In the genomic region with DNA sequence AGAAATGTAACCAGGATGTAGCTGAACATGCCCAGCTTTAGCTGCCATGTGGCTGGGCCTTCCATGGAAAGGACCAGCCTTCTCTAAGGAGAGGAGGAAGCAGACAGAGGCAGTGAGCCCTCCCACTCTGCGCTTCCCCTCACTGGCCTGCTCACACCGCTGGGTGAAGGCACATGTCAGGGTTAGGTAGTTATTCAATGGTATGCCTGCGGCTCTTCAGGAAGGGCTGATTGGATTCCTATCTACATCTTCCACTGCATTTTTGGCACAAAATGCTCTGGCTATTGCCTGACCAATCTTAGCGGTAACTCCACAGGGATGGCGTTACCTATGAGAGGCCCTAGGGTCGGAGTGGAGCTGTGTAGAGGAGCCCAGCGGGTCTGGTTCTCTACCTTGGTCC, we compare ENCODE assay signal across 19 cellular contexts. TPM values are rescaled to one million over a fixed set of nuclear protein-coding genes. Genes with fewer than 3 reads are reported as not detected.
DNase-seq lines count a peak whose midpoint lies in the region; ATAC-seq and TF ChIP-seq lines count a peak whose summit lies in the region.
"Had no signal": no experiment of that assay in that cellular context is flagged by ENCODE, and none has a peak within 500 bp of the region (broad histone marks: within the 10 kb centered on the region; RNA-seq: fewer than 3 reads in every experiment).

No MANE protein-coding gene starts in this region.

- CTCF ChIA-PET in PC-9 (lab: Charles Lee) = no interaction called here

- BruUV-seq in PC-9 (replicated peaks; lab: Mats Ljungman, UMichigan) = no TSS peak

- H2AFZ ChIP-seq in ACC112 (ENCODE audit: low read length, unreplicated experiment) (no peak overlapping the region), PC-9 (no peak overlapping the region)

- POLR2A ChIA-PET in PC-9 (lab: Charles Lee; ENCODE audit: unreplicated experiment) = interaction anchor here (0.5 kb wide), 1 partner anchor 44 kb away, joined by 7 read pairs; no protein-coding TSS in a partner anchor

- no peaks in the 10 kb centered on the region for H3K27me3 Mint-ChIP-seq in activated CD4-positive, alpha-beta T cell treated with anti-CD3 and anti-CD28 coated beads, Interleukin-2, amount 10 ng/mL, durations not matched to agents 24 days and 14 days
- H3K27me3 Mint-ChIP-seq in effector memory CD8-positive, alpha-beta T cell = no peaks in the 10 kb centered on the region
- H3K27me3 Mint-ChIP-seq: naive thymus-derived CD8-positive, alpha-beta T cell had no signal

- H3K9me2 ChIP-seq in PC-9 (ENCODE audit: insufficient read depth) = no peaks in the 10 kb centered on the region

- DNase-seq in PC-9 = no peak
- DNase-seq in esophagus muscularis mucosa (ENCODE audit: extremely low spot score) = no peak
- no peak for DNase-seq in activated CD4-positive, alpha-beta T cell treated with anti-CD3 and anti-CD28 coated beads, Interleukin-2, amount 10 ng/mL, durations not matched to agents 24 days and 14 days
- no peak for DNase-seq in effector memory CD8-positive, alpha-beta T cell
- DNase-seq: activated naive CD4-positive, alpha-beta T cell; body of pancreas; effector memory CD4-positive, alpha-beta T cell; GOT3; naive thymus-derived CD8-positive, alpha-beta T cell; NCI-H1930; NCI-H69; Peyer's patch; stimulated activated CD4-positive, alpha-beta T cell treated with anti-CD3 and anti-CD28 coated beads, Interleukin-1b, Interleukin-23, amount 100 ng/mL, for 48 hours; T-helper 1 cell had no signal

- H3K4me2 ChIP-seq in PC-9 = no peak overlapping the region

- ATAC-seq in HG03432 (IDR thresholded peaks at IDR 0.05; ENCODE audit: unreplicated experiment) (no peak), HG02642 (IDR thresholded peaks at IDR 0.05; ENCODE audit: poor library complexity, unreplicated experiment) (no peak)
- ATAC-seq in effector memory CD8-positive, alpha-beta T cell (replicated peaks) = no peak
- ATAC-seq: GM12878; naive thymus-derived CD8-positive, alpha-beta T cell had no signal

- TF ChIP-seq POLR2A in esophagus muscularis mucosa (IDR thresholded peaks at IDR 0.05; ENCODE audit: low read depth) = no peak

- H3K36me3 ChIP-seq in ACC112 (ENCODE audit: insufficient read depth, low read length) (no peaks in the 10 kb centered on the region), PC-9 (ENCODE audit: low read depth) (no peaks in the 10 kb centered on the region), esophagus muscularis mucosa (peaks cover 0 to 27% (median 10%) of the 10 kb centered on the region in 4 donors), rectal smooth muscle tissue (ENCODE audit: control insufficient read depth, insufficient read depth, low read length) (no peaks in the 10 kb centered on the region)

- H3K4me1 Mint-ChIP-seq in activated CD4-positive, alpha-beta T cell treated with anti-CD3 and anti-CD28 coated beads, Interleukin-2, amount 10 ng/mL, durations not matched to agents 24 days and 14 days = no peaks in the 10 kb centered on the region
- H3K4me1 Mint-ChIP-seq in effector memory CD8-positive, alpha-beta T cell (ENCODE audit: low read depth in 2 of 2) = no peaks in the 10 kb centered on the region
- H3K4me1 Mint-ChIP-seq: naive thymus-derived CD8-positive, alpha-beta T cell had no signal

- H3K27ac ChIP-seq in ACC112 (ENCODE audit: low read depth, low read length) (peak overlapping the region; percentile 94), PC-9 (peak overlapping the region; percentile 71), esophagus muscularis mucosa (replicated peaks in 1 of 4) (peak overlapping the region; percentile 78 to 88 (median 87)), rectal smooth muscle tissue (ENCODE audit: low read depth, low read length) (peak overlapping the region; percentile 96)

- H3K4me1 ChIP-seq in ACC112 (ENCODE audit: control insufficient read depth, insufficient read depth, low read length, unreplicated experiment) (peaks cover 71% of the 10 kb centered on the region), PC-9 (replicated peaks; ENCODE audit: insufficient read depth) (peaks cover 83% of the 10 kb centered on the region), esophagus muscularis mucosa (peaks cover 37 to 82% (median 80%) of the 10 kb centered on the region in 4 donors), rectal smooth muscle tissue (ENCODE audit: control insufficient read depth, insufficient read depth, low read length) (peaks cover 25% of the 10 kb centered on the region)

- H3K9me3 Mint-ChIP-seq in activated CD4-positive, alpha-beta T cell treated with anti-CD3 and anti-CD28 coated beads, Interleukin-2, amount 10 ng/mL, durations not matched to agents 24 days and 14 days = no peaks in the 10 kb centered on the region
- no peaks in the 10 kb centered on the region for H3K9me3 Mint-ChIP-seq in effector memory CD8-positive, alpha-beta T cell
- H3K9me3 Mint-ChIP-seq: naive thymus-derived CD8-positive, alpha-beta T cell had no signal

- intact Hi-C loops in PC-9 (cut with micrococcal nuclease; ENCODE audit: unreplicated experiment) (loop anchor here (2.0 kb wide), 1 partner anchor 31 kb away; the partner anchor contains the start of gene IMP3), esophagus muscularis mucosa (cut with DNase I) (no loop called here)
- intact Hi-C loops in activated CD4-positive, alpha-beta T cell treated with anti-CD3 and anti-CD28 coated beads, Interleukin-2, amount 10 ng/mL, durations not matched to agents 24 days and 14 days (cut with micrococcal nuclease) = no loop called here

- no peaks in the 10 kb centered on the region for H4K20me1 ChIP-seq in PC-9 (ENCODE audit: insufficient read depth)

- peaks cover 68% of the 10 kb centered on the region for H3F3A ChIP-seq in PC-9 (ENCODE audit: insufficient read depth, low read depth)

- H3K9me3 ChIP-seq in PC-9 (ENCODE audit: insufficient read depth, low read depth) = no peaks in the 10 kb centered on the region
- no peaks in the 10 kb centered on the region for H3K9me3 ChIP-seq in esophagus muscularis mucosa
- H3K9me3 ChIP-seq: body of pancreas, Peyer's patch had no signal

- no peaks in the 10 kb centered on the region for H3K36me3 Mint-ChIP-seq in activated CD4-positive, alpha-beta T cell treated with anti-CD3 and anti-CD28 coated beads, Interleukin-2, amount 10 ng/mL, durations not matched to agents 24 days and 14 days (ENCODE audit: low read depth)
- peaks cover 3% of the 10 kb centered on the region for H3K36me3 Mint-ChIP-seq in effector memory CD8-positive, alpha-beta T cell (ENCODE audit: insufficient read depth)
- H3K36me3 Mint-ChIP-seq: naive thymus-derived CD8-positive, alpha-beta T cell had no signal

- WGBS in esophagus muscularis mucosa = 81% methylated on average over 7 of the region's 7 CpGs

- H3K4me3 ChIP-seq in ACC112 (ENCODE audit: low read depth, low read length) = no peak overlapping the region
- no peak overlapping the region for H3K4me3 ChIP-seq in PC-9
- no peak overlapping the region for H3K4me3 ChIP-seq in esophagus muscularis mucosa
- H3K4me3 ChIP-seq in rectal smooth muscle tissue (ENCODE audit: low read length) = no peak overlapping the region
- H3K4me3 ChIP-seq: body of pancreas, GM12878, Peyer's patch had no signal

- no peak for TF ChIP-seq EP300 in esophagus muscularis mucosa (IDR thresholded peaks at IDR 0.05)

- no peak overlapping the region for H3K27ac Mint-ChIP-seq in activated CD4-positive, alpha-beta T cell treated with anti-CD3 and anti-CD28 coated beads, Interleukin-2, amount 10 ng/mL, durations not matched to agents 24 days and 14 days
- H3K27ac Mint-ChIP-seq in effector memory CD8-positive, alpha-beta T cell = no peak overlapping the region

- no peak overlapping the region for H3K4me3 Mint-ChIP-seq in activated CD4-positive, alpha-beta T cell treated with anti-CD3 and anti-CD28 coated beads, Interleukin-2, amount 10 ng/mL, durations not matched to agents 24 days and 14 days
- no peak overlapping the region for H3K4me3 Mint-ChIP-seq in effector memory CD8-positive, alpha-beta T cell
- H3K4me3 Mint-ChIP-seq: naive thymus-derived CD8-positive, alpha-beta T cell had no signal

- TF ChIP-seq CTCF in PC-9 (conservative IDR thresholded peaks at IDR 0.05) = no peak
- TF ChIP-seq CTCF in esophagus muscularis mucosa (IDR thresholded peaks at IDR 0.05) = no peak

- no peak overlapping the region for H3K9ac ChIP-seq in rectal smooth muscle tissue (ENCODE audit: low read length)

- no peaks in the 10 kb centered on the region for H3K79me2 ChIP-seq in ACC112 (ENCODE audit: control insufficient read depth, insufficient read depth, low read length, unreplicated experiment)
- H3K79me2 ChIP-seq in PC-9 (ENCODE audit: low read depth) = peaks cover 19% of the 10 kb centered on the region; the same call in 1 of the 2 replicates

- no peaks in the 10 kb centered on the region for H3K27me3 ChIP-seq in ACC112 (ENCODE audit: insufficient read depth, low read length)
- no peaks in the 10 kb centered on the region for H3K27me3 ChIP-seq in PC-9 (ENCODE audit: insufficient read depth, low read depth)
- no peaks in the 10 kb centered on the region for H3K27me3 ChIP-seq in esophagus muscularis mucosa
- H3K27me3 ChIP-seq in rectal smooth muscle tissue (ENCODE audit: control insufficient read depth, insufficient read depth, low read length) = no peaks in the 10 kb centered on the region
- H3K27me3 ChIP-seq: body of pancreas, Peyer's patch had no signal

RNA-seq across cellular contexts. Expression of gene SNX33, which starts 24.0 kb away (rescaled TPM):
- total RNA-seq in PC-9 (2021) (27.8 and 27.9 TPM in 2 replicates), esophagus muscularis mucosa (10 to 100 TPM; 27.8 to 47.6 (median 40.1) TPM)
- 4.1 TPM in 2 replicates for total RNA-seq in activated CD4-positive, alpha-beta T cell treated with anti-CD3 and anti-CD28 coated beads, Interleukin-2, amount 10 ng/mL, durations not matched to agents 24 days and 14 days

RNA-seq across cellular contexts. Expression of gene IMP3, which starts 31.7 kb away (rescaled TPM):
- 45.4 and 53.0 TPM in 2 replicates for total RNA-seq in PC-9 (2021)
- 10 to 100 TPM; 49.0 to 83.5 (median 62.1) TPM for total RNA-seq in esophagus muscularis mucosa
- 108 and 112 TPM in 2 replicates for total RNA-seq in activated CD4-positive, alpha-beta T cell treated with anti-CD3 and anti-CD28 coated beads, Interleukin-2, amount 10 ng/mL, durations not matched to agents 24 days and 14 days

RNA-seq across cellular contexts. Expression of gene CSPG4, which starts 41.0 kb away (rescaled TPM):
- total RNA-seq in PC-9 (2021) = 2.4 and 2.6 TPM in 2 replicates
- total RNA-seq in esophagus muscularis mucosa = 100 to 1,000 TPM; 133 to 386 (median 182) TPM
- total RNA-seq in activated CD4-positive, alpha-beta T cell treated with anti-CD3 and anti-CD28 coated beads, Interleukin-2, amount 10 ng/mL, durations not matched to agents 24 days and 14 days = not detected in 2 replicates
- total RNA-seq: naive thymus-derived CD8-positive, alpha-beta T cell had no signal

RNA-seq across cellular contexts. Expression of gene SNUPN, which starts 46.2 kb away (rescaled TPM):
- total RNA-seq in PC-9 (2021) = 37.6 and 40.0 TPM in 2 replicates
- 10 to 100 TPM; 16.6 to 23.4 (median 18.8) TPM for total RNA-seq in esophagus muscularis mucosa
- 33.7 and 34.5 TPM in 2 replicates for total RNA-seq in activated CD4-positive, alpha-beta T cell treated with anti-CD3 and anti-CD28 coated beads, Interleukin-2, amount 10 ng/mL, durations not matched to agents 24 days and 14 days

Comparison
In these comparisons a context has a peak if more than half of its experiments do, and no peak if none do; other contexts are left out.
1. RNA of gene CSPG4, which starts 41.0 kb away (total RNA-seq): 133 to 386 TPM in esophagus muscularis mucosa; 2.4 to 2.6 TPM in PC-9 and not detected in activated CD4-positive, alpha-beta T cell treated with anti-CD3 and anti-CD28 coated beads, Interleukin-2, amount 10 ng/mL, durations not matched to agents 24 days and 14 days; every median in the first group is over 10 times any median in the second.
2. Peak in every context shown above with its lines, with median percentiles within 50 percentile points of each other: H3K27ac ChIP-seq.